ENCODE assay signal across 8 cellular contexts in genomic region chr17:40086150-40087044, GRCh38. TPM values are rescaled to one million over a fixed set of nuclear protein-coding genes. Genes with fewer than 3 reads are reported as not detected.
DNase-seq lines count a peak whose midpoint lies in the region; ATAC-seq lines count a peak whose summit lies in the region.

No MANE protein-coding gene starts in this region.

- intact Hi-C loops in left cardiac atrium (cut with DNase I), result no loop called here

- peak; percentile 28 to 60 for ATAC-seq in left cardiac atrium
- ATAC-seq in GM18502 (IDR thresholded peaks at IDR 0.05; ENCODE audit: poor library complexity, unreplicated experiment), result no peak

- DNase-seq in NOMO-1 treated with DMSO at 0.1 percent for 48 hours (lab: John Stamatoyannopoulos, UW; ENCODE audit: unreplicated experiment) (peak; percentile 17), NOMO-1 treated with dmso at 0.1 percent for 144 hours (lab: John Stamatoyannopoulos, UW; ENCODE audit: unreplicated experiment) (no peak), NCI-H2196 treated with DMSO at 0.1 percent for 48 hours (lab: John Stamatoyannopoulos, UW; ENCODE audit: unreplicated experiment) (peak; percentile 18), left cardiac atrium (peak; percentile 68), mesenteric fat pad (ENCODE audit: low spot score) (no peak)
- DNase-seq in activated T-helper 9 cell treated with anti-CD3 and anti-CD28 coated beads, Interleukin-2, amount 50 U/mL, for 16 hours (ENCODE audit: low read depth), result peak; percentile 56
- DNase-seq in stimulated activated CD4-positive, alpha-beta T cell treated with anti-CD3 and anti-CD28 coated beads, Interleukin-1b, Interleukin-23, amount 100 ng/mL, for 48 hours, result peak; percentile 53

RNA-seq across cellular contexts. Expression of gene NR1D1, which starts 14.0 kb away (rescaled TPM):
- total RNA-seq in left cardiac atrium, result 10 to 100 TPM; 17.1 to 19.5 TPM
- 15.5 TPM for total RNA-seq in mesenteric fat pad

RNA-seq across cellular contexts. Expression of gene THRA, which starts 23.6 kb away (rescaled TPM):
- total RNA-seq in left cardiac atrium, result 10 to 100 TPM; 54.4 to 77.9 TPM
- total RNA-seq in mesenteric fat pad, result 74.7 TPM

RNA-seq across cellular contexts. Expression of gene MED24, which starts 32.2 kb away (rescaled TPM):
- total RNA-seq in left cardiac atrium (10 to 100 TPM; 44.0 to 56.4 TPM), mesenteric fat pad (72.2 TPM)

RNA-seq across cellular contexts. Expression of gene MSL1, which starts 35.4 kb away (rescaled TPM):
- 10 to 100 TPM; 54.0 to 57.8 TPM for total RNA-seq in left cardiac atrium
- total RNA-seq in mesenteric fat pad, result 77.0 TPM

RNA-seq across cellular contexts. Expression of gene CASC3, which starts 53.9 kb away (rescaled TPM):
- 10 to 100 TPM; 49.6 to 53.1 TPM for total RNA-seq in left cardiac atrium
- 84.4 TPM for total RNA-seq in mesenteric fat pad

Comparison
In these comparisons a context has a peak if more than half of its experiments do, and no peak if none do; other contexts are left out.
1. DNase-seq: peak in NOMO-1 treated with DMSO at 0.1 percent for 48 hours (single experiment), NCI-H2196 treated with DMSO at 0.1 percent for 48 hours (single experiment), activated T-helper 9 cell treated with anti-CD3 and anti-CD28 coated beads, Interleukin-2, amount 50 U/mL, for 16 hours (single experiment), left cardiac atrium (single experiment) and stimulated activated CD4-positive, alpha-beta T cell treated with anti-CD3 and anti-CD28 coated beads, Interleukin-1b, Interleukin-23, amount 100 ng/mL, for 48 hours (single experiment); none in NOMO-1 treated with dmso at 0.1 percent for 144 hours (single experiment) and mesenteric fat pad (single experiment).